1 cellular context compared by ENCODE assay signal in genomic region chr5:32605766-32606152, GRCh38.
TF ChIP-seq lines count a peak whose summit lies in the region.

No MANE protein-coding gene starts in this region.

TF ChIP-seq in HepG2, 621 proteins besides CTCF, POLR2A, EP300 and RAD21:
- no peak for TF ChIP-seq ZNF326 (CRISPR knock-in tag; IDR thresholded peaks at IDR 0.05; ENCODE audit: borderline replicate concordance)
- peak; percentile 89 for TF ChIP-seq RBM22 (optimal IDR thresholded peaks at IDR 0.05; ENCODE audit: low read length)
